In the genomic region with DNA sequence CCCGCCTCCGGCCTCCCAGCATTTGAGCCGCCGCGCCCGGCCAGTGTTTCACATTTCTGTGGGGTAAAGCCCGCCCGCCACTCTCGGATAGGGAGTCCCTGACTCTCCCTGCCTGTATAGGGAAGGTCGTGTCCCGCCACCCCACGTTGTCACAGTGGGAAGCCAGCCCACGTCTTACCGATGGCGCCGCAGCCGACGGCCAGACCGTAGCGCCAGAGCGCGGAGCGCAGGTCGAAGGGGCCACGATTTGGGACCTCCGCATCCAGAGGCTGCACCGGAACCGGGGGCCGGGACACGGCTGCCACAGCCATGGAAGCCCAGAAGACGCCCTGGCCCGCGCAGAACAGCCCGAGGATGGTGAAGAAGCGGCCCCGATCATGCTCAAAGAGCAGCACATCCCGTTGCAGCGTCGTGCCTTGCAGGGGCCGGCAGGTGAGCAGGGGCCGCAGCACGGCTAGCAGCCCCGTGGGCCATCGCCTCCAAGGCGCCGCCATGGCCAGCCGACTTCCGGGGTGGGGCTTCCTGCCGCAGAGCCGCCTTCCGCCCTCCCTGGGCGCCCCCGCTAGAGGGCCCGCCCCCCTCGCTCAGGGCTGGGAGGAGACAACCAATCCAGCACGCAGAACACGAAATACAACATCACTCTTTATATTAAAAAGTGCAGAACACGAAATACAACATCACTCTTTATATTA, we compare ENCODE assay signal across 8 cellular contexts. TPM values are rescaled to one million over a fixed set of nuclear protein-coding genes. Genes with fewer than 3 reads are reported as not detected.
DNase-seq lines count a peak whose midpoint lies in the region; ATAC-seq and TF ChIP-seq lines count a peak whose summit lies in the region.

A gene with protein sequence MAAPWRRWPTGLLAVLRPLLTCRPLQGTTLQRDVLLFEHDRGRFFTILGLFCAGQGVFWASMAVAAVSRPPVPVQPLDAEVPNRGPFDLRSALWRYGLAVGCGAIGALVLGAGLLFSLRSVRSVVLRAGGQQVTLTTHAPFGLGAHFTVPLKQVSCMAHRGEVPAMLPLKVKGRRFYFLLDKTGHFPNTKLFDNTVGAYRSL (minus strand): TSS at position 506 of the 692 bp plus-strand sequence. CDS start 12 bp downstream, at position 494.

- H3K27me3 ChIP-seq in right lobe of liver: no peaks in the 10 kb centered on the region

- H3K36me3 ChIP-seq in right lobe of liver: peaks cover 5 to 54% (median 24%) of the 10 kb centered on the region in 4 donors

- TF ChIP-seq POLR2A in GM18951 (IDR thresholded peaks at IDR 0.05; ENCODE audit: extremely low read depth, insufficient read depth, insufficient read length): peak; percentile 95
- TF ChIP-seq POLR2A in right lobe of liver (IDR thresholded peaks at IDR 0.05): peak; percentile 78

- H3K4me3 ChIP-seq in AG09309 (ENCODE audit: control insufficient read depth, low read depth, low read length) (peak within 1 kb of the TSS; percentile 85), right lobe of liver (peak within 1 kb of the TSS; percentile 73 to 93 (median 89))

- 0% methylated on average over 15 of the region's 58 CpGs for WGBS in right lobe of liver (ENCODE audit: insufficient coverage, low coverage, low lambda C conversion rate, missing lambda C conversion rate)

- no peaks in the 10 kb centered on the region for H3K9me3 ChIP-seq in right lobe of liver

- peaks cover 0 to 26% (median 7%) of the 10 kb centered on the region in 4 donors for H3K4me1 ChIP-seq in right lobe of liver

- no peak for DNase-seq in AG09309 (ENCODE audit: low read depth)
- peak; percentile 41 for DNase-seq in NCI-H526 treated with DMSO at 0.1 percent for 48 hours (lab: John Stamatoyannopoulos, UW)
- peak; percentile 71 to 85 for DNase-seq in activated CD4-positive, alpha-beta T cell treated with anti-CD3 and anti-CD28 coated beads, Interleukin-2, amount 50 U/mL, for 24 hours (ENCODE audit: low read depth in 1 of 2, low spot score in 1 of 2)
- DNase-seq in dermis blood vessel endothelial cell: peak; percentile 83
- peak; percentile 91 to 93 (median 92) for DNase-seq in right lobe of liver
- peak; percentile 87 to 91 for DNase-seq in stimulated activated CD4-positive, alpha-beta T cell treated with anti-CD3 and anti-CD28 coated beads, Interleukin-4, amount 100 ng/mL, for 4 hours

- TF ChIP-seq CTCF in AG09309 (IDR thresholded peaks at IDR 0.05; ENCODE audit: control insufficient read depth, insufficient read depth, low read depth, low read length, missing control alignments): no peak
- TF ChIP-seq CTCF in right lobe of liver (IDR thresholded peaks at IDR 0.05): peak; percentile 14 to 41 (median 28)

- in situ Hi-C loops in GM18951 (cut with MboI; ENCODE audit: low sequenced_read_pairs, unreplicated experiment): no loop called here

- peak; percentile 60 for ATAC-seq in HG03342 (IDR thresholded peaks at IDR 0.05; ENCODE audit: unreplicated experiment)
- peak; percentile 86 to 91 (median 86) for ATAC-seq in right lobe of liver

- intact Hi-C loops in right lobe of liver (cut with DNase I): no loop called here

- H3K27ac ChIP-seq in right lobe of liver: peak within 1 kb of the TSS; percentile 39 to 88 (median 65)

RNA-seq across cellular contexts. Expression of the gene that starts here (rescaled TPM):
- total RNA-seq in dermis blood vessel endothelial cell (10.7 and 21.8 TPM in 2 replicates), right lobe of liver (10 to 100 TPM in 2 of 6 experiments, 1 to 10 TPM in 4; 6.6 to 26.4 (median 8.2) TPM)
